Comparison of ENCODE assay signal across 1 cellular context in genomic region chr4:38319456-38320348, GRCh38.
A peak's percentile ranks its signal among the peaks of the same experiment; 100 is the strongest.
TF ChIP-seq lines count a peak whose summit lies in the region.

No MANE protein-coding gene starts in this region.

TF ChIP-seq in HepG2, 621 proteins besides CTCF, POLR2A, EP300 and RAD21 (continued from another document and continues in another):
- no peak for TF ChIP-seq MYNN (CRISPR knock-in tag; IDR thresholded peaks at IDR 0.05; ENCODE audit: low read depth)
- TF ChIP-seq, protein P1, sequence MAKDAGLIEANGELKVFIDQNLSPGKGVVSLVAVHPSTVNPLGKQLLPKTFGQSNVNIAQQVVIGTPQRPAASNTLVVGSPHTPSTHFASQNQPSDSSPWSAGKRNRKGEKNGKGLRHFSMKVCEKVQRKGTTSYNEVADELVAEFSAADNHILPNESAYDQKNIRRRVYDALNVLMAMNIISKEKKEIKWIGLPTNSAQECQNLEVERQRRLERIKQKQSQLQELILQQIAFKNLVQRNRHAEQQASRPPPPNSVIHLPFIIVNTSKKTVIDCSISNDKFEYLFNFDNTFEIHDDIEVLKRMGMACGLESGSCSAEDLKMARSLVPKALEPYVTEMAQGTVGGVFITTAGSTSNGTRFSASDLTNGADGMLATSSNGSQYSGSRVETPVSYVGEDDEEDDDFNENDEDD (CRISPR knock-in tag; IDR thresholded peaks at IDR 0.05; ENCODE audit: borderline replicate concordance): no peak; the same call in 1 of the 2 replicates
- TF ChIP-seq FOXC1 (CRISPR knock-in tag; IDR thresholded peaks at IDR 0.05; ENCODE audit: borderline replicate concordance): peak; percentile 44; the same call in 1 of the 2 replicates
- no peak for TF ChIP-seq MZF1 (CRISPR knock-in tag; IDR thresholded peaks at IDR 0.05; ENCODE audit: borderline replicate concordance)
- no peak for TF ChIP-seq ZNF549 (CRISPR knock-in tag; IDR thresholded peaks at IDR 0.05)
- no peak for TF ChIP-seq ZNF253 (CRISPR knock-in tag; IDR thresholded peaks at IDR 0.05; ENCODE audit: borderline replicate concordance)
- 0 out of 2 replicates have a peak, but pooled peaks have one; percentile 41 for TF ChIP-seq HDAC2 (CRISPR knock-in tag; IDR thresholded peaks at IDR 0.05)
- TF ChIP-seq PHB2 (IDR thresholded peaks at IDR 0.05; ENCODE audit: partially characterized antibody): no peak
- TF ChIP-seq, protein P2, sequence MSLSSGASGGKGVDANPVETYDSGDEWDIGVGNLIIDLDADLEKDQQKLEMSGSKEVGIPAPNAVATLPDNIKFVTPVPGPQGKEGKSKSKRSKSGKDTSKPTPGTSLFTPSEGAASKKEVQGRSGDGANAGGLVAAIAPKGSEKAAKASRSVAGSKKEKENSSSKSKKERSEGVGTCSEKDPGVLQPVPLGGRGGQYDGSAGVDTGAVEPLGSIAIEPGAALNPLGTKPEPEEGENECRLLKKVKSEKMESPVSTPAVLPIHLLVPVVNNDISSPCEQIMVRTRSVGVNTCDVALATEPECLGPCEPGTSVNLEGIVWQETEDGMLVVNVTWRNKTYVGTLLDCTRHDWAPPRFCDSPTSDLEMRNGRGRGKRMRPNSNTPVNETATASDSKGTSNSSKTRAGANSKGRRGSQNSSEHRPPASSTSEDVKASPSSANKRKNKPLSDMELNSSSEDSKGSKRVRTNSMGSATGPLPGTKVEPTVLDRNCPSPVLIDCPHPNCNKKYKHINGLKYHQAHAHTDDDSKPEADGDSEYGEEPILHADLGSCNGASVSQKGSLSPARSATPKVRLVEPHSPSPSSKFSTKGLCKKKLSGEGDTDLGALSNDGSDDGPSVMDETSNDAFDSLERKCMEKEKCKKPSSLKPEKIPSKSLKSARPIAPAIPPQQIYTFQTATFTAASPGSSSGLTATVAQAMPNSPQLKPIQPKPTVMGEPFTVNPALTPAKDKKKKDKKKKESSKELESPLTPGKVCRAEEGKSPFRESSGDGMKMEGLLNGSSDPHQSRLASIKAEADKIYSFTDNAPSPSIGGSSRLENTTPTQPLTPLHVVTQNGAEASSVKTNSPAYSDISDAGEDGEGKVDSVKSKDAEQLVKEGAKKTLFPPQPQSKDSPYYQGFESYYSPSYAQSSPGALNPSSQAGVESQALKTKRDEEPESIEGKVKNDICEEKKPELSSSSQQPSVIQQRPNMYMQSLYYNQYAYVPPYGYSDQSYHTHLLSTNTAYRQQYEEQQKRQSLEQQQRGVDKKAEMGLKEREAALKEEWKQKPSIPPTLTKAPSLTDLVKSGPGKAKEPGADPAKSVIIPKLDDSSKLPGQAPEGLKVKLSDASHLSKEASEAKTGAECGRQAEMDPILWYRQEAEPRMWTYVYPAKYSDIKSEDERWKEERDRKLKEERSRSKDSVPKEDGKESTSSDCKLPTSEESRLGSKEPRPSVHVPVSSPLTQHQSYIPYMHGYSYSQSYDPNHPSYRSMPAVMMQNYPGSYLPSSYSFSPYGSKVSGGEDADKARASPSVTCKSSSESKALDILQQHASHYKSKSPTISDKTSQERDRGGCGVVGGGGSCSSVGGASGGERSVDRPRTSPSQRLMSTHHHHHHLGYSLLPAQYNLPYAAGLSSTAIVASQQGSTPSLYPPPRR (CRISPR knock-in tag; IDR thresholded peaks at IDR 0.05; ENCODE audit: borderline replicate concordance): peak; percentile 33; the same call in 1 of the 2 replicates
- TF ChIP-seq MEF2D (CRISPR knock-in tag; IDR thresholded peaks at IDR 0.05): 0 out of 2 replicates have a peak, but pooled peaks have one; percentile 42
- no peak for TF ChIP-seq ZNF513 (CRISPR knock-in tag; conservative IDR thresholded peaks at IDR 0.05)
- no peak for TF ChIP-seq KLF9 (CRISPR knock-in tag; IDR thresholded peaks at IDR 0.05; ENCODE audit: low read depth)
- TF ChIP-seq ZNF337 (CRISPR knock-in tag; IDR thresholded peaks at IDR 0.05; ENCODE audit: borderline replicate concordance, low read depth): no peak
- no peak for TF ChIP-seq DMAP1 (CRISPR knock-in tag; IDR thresholded peaks at IDR 0.05)
- TF ChIP-seq FOXP4 (CRISPR knock-in tag; IDR thresholded peaks at IDR 0.05): no peak
- no peak for TF ChIP-seq SETDB1 (CRISPR knock-in tag; IDR thresholded peaks at IDR 0.05; ENCODE audit: borderline replicate concordance)
- TF ChIP-seq, protein P3, sequence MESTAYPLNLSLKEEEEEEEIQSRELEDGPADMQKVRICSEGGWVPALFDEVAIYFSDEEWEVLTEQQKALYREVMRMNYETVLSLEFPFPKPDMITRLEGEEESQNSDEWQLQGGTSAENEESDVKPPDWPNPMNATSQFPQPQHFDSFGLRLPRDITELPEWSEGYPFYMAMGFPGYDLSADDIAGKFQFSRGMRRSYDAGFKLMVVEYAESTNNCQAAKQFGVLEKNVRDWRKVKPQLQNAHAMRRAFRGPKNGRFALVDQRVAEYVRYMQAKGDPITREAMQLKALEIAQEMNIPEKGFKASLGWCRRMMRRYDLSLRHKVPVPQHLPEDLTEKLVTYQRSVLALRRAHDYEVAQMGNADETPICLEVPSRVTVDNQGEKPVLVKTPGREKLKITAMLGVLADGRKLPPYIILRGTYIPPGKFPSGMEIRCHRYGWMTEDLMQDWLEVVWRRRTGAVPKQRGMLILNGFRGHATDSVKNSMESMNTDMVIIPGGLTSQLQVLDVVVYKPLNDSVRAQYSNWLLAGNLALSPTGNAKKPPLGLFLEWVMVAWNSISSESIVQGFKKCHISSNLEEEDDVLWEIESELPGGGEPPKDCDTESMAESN (CRISPR knock-in tag; conservative IDR thresholded peaks at IDR 0.05): no peak
- TF ChIP-seq, protein P4, sequence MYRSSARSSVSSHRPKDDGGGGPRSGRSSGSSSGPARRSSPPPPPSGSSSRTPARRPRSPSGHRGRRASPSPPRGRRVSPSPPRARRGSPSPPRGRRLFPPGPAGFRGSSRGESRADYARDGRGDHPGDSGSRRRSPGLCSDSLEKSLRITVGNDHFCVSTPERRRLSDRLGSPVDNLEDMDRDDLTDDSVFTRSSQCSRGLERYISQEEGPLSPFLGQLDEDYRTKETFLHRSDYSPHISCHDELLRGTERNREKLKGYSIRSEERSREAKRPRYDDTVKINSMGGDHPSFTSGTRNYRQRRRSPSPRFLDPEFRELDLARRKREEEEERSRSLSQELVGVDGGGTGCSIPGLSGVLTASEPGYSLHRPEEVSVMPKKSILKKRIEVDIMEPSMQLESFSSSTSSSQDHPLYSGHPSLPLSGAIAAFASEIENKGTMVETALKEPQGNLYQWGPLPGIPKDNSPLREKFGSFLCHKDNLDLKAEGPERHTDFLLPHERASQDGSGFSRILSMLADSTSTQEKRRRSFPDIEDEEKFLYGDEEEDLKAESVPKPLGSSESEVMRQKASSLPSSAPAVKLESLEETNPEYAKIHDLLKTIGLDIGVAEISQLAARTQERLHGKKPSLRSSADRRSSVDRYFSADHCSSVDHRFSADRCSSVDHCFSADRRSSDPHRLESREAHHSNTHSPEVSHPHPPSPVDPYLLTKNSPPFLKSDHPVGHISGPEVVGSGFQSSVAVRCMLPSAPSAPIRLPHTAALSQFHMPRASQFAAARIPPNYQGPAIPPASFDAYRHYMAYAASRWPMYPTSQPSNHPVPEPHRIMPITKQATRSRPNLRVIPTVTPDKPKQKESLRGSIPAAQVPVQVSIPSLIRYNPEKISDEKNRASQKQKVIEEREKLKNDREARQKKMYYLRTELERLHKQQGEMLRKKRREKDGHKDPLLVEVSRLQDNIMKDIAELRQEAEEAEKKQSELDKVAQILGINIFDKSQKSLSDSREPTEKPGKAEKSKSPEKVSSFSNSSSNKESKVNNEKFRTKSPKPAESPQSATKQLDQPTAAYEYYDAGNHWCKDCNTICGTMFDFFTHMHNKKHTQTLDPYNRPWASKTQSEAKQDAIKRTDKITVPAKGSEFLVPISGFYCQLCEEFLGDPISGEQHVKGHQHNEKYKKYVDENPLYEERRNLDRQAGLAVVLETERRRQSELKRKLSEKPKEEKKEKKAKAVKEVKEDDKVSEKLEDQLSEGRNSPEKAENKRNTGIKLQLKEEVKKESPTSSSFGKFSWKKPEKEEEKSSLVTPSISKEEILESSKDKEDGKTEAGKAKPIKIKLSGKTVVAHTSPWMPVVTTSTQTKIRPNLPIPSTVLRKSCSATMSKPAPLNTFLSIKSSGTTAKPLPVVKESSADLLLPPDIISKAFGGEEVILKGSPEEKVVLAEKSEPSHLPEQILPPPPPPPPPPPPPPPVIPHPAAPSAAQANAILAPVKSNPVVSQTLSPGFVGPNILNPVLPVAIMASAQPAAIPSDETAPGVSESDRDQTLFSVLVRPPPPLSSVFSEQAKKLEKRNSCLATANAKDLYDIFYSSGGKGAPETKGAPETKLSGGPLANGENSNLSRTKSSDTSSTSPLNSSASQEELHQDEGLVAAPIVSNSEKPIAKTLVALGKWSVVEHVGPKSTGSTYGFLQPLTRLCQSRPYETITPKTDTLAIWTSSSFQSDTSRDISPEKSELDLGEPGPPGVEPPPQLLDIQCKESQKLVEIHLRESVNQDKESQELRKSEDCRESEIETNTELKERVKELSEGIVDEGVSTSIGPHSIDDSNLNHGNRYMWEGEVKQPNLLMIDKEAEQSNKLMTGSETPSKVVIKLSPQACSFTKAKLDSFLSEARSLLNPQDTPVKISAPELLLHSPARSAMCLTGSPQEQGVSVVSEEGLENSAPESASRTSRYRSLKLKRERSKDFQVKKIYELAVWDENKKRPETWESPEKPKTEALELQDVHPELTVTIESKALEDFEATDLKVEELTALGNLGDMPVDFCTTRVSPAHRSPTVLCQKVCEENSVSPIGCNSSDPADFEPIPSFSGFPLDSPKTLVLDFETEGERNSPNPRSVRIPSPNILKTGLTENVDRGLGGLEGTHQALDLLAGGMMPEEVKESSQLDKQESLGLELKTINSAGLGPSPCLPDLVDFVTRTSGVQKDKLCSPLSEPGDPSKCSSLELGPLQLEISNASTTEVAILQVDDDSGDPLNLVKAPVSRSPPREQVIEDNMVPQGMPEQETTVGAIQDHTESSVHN (CRISPR knock-in tag; IDR thresholded peaks at IDR 0.05): no peak
- peak; percentile 37; the same call in 1 of the 2 replicates for TF ChIP-seq THAP11 (CRISPR knock-in tag; IDR thresholded peaks at IDR 0.05)
- TF ChIP-seq, protein P5, sequence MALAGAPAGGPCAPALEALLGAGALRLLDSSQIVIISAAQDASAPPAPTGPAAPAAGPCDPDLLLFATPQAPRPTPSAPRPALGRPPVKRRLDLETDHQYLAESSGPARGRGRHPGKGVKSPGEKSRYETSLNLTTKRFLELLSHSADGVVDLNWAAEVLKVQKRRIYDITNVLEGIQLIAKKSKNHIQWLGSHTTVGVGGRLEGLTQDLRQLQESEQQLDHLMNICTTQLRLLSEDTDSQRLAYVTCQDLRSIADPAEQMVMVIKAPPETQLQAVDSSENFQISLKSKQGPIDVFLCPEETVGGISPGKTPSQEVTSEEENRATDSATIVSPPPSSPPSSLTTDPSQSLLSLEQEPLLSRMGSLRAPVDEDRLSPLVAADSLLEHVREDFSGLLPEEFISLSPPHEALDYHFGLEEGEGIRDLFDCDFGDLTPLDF (CRISPR knock-in tag; IDR thresholded peaks at IDR 0.05): no peak
- TF ChIP-seq ZNF142 (CRISPR knock-in tag; IDR thresholded peaks at IDR 0.05): no peak
- TF ChIP-seq ZNF768 (CRISPR knock-in tag; IDR thresholded peaks at IDR 0.05): no peak
- TF ChIP-seq KAT8 (CRISPR knock-in tag; IDR thresholded peaks at IDR 0.05): no peak
- no peak for TF ChIP-seq BRD4 (CRISPR knock-in tag; IDR thresholded peaks at IDR 0.05)
